In genomic region chr6:116631379-116631990, GRCh38 we compare ENCODE assay signal across 14 cellular contexts. TPM values are rescaled to one million over a fixed set of nuclear protein-coding genes. Genes with fewer than 3 reads are reported as not detected.
DNase-seq lines count a peak whose midpoint lies in the region; ATAC-seq and TF ChIP-seq lines count a peak whose summit lies in the region.
"Had no signal": no experiment of that assay in that cellular context is flagged by ENCODE, and none has a peak within 500 bp of the region (broad histone marks: within the 10 kb centered on the region; RNA-seq: fewer than 3 reads in every experiment).

No MANE protein-coding gene starts in this region.

- no peak overlapping the region for H3K4me3 Mint-ChIP-seq in T-helper 2 cell treated with Interferon-gamma antibody and Interleukin-4, amounts not matched to agents 5 μg/mL and 100 μg/mL, for 36 hours

- no peaks in the 10 kb centered on the region for H3K27me3 ChIP-seq in hepatocyte
- H3K27me3 ChIP-seq in vagina = no peaks in the 10 kb centered on the region
- H3K27me3 ChIP-seq: right atrium auricular region had no signal

- H3K4me2 ChIP-seq in hepatocyte = peak overlapping the region; percentile 29

- H3K4me3 ChIP-seq in hepatocyte (no peak overlapping the region), vagina (no peak overlapping the region)
- H3K4me3 ChIP-seq: lung, right atrium auricular region had no signal

- no peaks in the 10 kb centered on the region for H3K79me2 ChIP-seq in hepatocyte

- peaks cover 5% of the 10 kb centered on the region for H3K4me1 ChIP-seq in hepatocyte (ENCODE audit: insufficient read depth)
- no peaks in the 10 kb centered on the region for H3K4me1 ChIP-seq in vagina
- H3K4me1 ChIP-seq: right atrium auricular region had no signal

- no peaks in the 10 kb centered on the region for H4K20me1 ChIP-seq in hepatocyte (ENCODE audit: insufficient read depth, poor library complexity, severe bottlenecking)

- no peaks in the 10 kb centered on the region for H3K9me3 Mint-ChIP-seq in T-helper 2 cell treated with Interferon-gamma antibody and Interleukin-4, amounts not matched to agents 5 μg/mL and 100 μg/mL, for 36 hours

- peak; percentile 93 for ATAC-seq in GM21825 (IDR thresholded peaks at IDR 0.05; ENCODE audit: unreplicated experiment)

- WGBS in hepatocyte (ENCODE audit: low lambda C conversion rate, missing lambda C conversion rate) = 50% methylated on average over 5 of the region's 5 CpGs

- no peaks in the 10 kb centered on the region for H3K27me3 Mint-ChIP-seq in T-helper 2 cell treated with Interferon-gamma antibody and Interleukin-4, amounts not matched to agents 5 μg/mL and 100 μg/mL, for 36 hours (ENCODE audit: low read depth)

- no peaks in the 10 kb centered on the region for H3K36me3 ChIP-seq in hepatocyte (replicated peaks; ENCODE audit: insufficient read depth, low read depth)
- peaks cover 0 to 7% of the 10 kb centered on the region in 2 donors for H3K36me3 ChIP-seq in vagina

- H3K9me3 ChIP-seq in hepatocyte (ENCODE audit: low read depth) (no peaks in the 10 kb centered on the region), vagina (no peaks in the 10 kb centered on the region)
- H3K9me3 ChIP-seq: right atrium auricular region had no signal

- no peaks in the 10 kb centered on the region for H3K9me2 ChIP-seq in hepatocyte (replicated peaks; ENCODE audit: insufficient read depth)

- H2AFZ ChIP-seq in hepatocyte = no peak overlapping the region

- DNase-seq in DMS53 treated with DMSO at 0.1 percent for 48 hours (lab: John Stamatoyannopoulos, UW; ENCODE audit: unreplicated experiment) (peak; percentile 72), NCI-H2029 (lab: John Stamatoyannopoulos, UW) (peak; percentile 100), hepatocyte (ENCODE audit: low spot score) (peak; percentile 61), DMS79 treated with DMSO at 0.1 percent for 48 hours (lab: John Stamatoyannopoulos, UW) (no peak), vagina (ENCODE audit: extremely low spot score in 2 of 2) (no peak)
- no peak for DNase-seq in activated CD8-positive, alpha-beta memory T cell treated with anti-CD3 and anti-CD28 coated beads, Interleukin-2, amount 50 U/mL, for 48 hours
- DNase-seq in T-helper 2 cell treated with Interferon-gamma antibody and Interleukin-4, amounts not matched to agents 5 μg/mL and 100 μg/mL, for 36 hours (ENCODE audit: low spot score) = no peak
- DNase-seq: activated CD4-positive, alpha-beta T cell treated with anti-CD3 and anti-CD28 coated beads, Interleukin-2, amount 50 U/mL, for 4 hours had no signal

- TF ChIP-seq CTCF in hepatocyte (IDR thresholded peaks at IDR 0.05; ENCODE audit: poor library complexity) = no peak
- TF ChIP-seq CTCF in vagina (IDR thresholded peaks at IDR 0.05) = no peak

- TF ChIP-seq POLR2A in vagina (IDR thresholded peaks at IDR 0.05) = no peak

- H3K27ac Mint-ChIP-seq in T-helper 2 cell treated with Interferon-gamma antibody and Interleukin-4, amounts not matched to agents 5 μg/mL and 100 μg/mL, for 36 hours = no peak overlapping the region

- peaks cover 15% of the 10 kb centered on the region for H3K36me3 Mint-ChIP-seq in T-helper 2 cell treated with Interferon-gamma antibody and Interleukin-4, amounts not matched to agents 5 μg/mL and 100 μg/mL, for 36 hours (ENCODE audit: low read depth)

- H3K27ac ChIP-seq in hepatocyte = peak overlapping the region; percentile 65
- H3K27ac ChIP-seq in vagina = no peak overlapping the region
- H3K27ac ChIP-seq: C4-2B, right atrium auricular region, RWPE1 had no signal

- H3K4me1 Mint-ChIP-seq in T-helper 2 cell treated with Interferon-gamma antibody and Interleukin-4, amounts not matched to agents 5 μg/mL and 100 μg/mL, for 36 hours (ENCODE audit: low read depth) = peaks cover 2% of the 10 kb centered on the region

- intact Hi-C loops in vagina (cut with DNase I) = no loop called here

RNA-seq across cellular contexts. Expression of gene RSPH4A, which starts 15.2 kb away (rescaled TPM):
- total RNA-seq in hepatocyte (0.12 and 0.83 TPM in 2 replicates), vagina (not detected)
- 0.43 and 0.46 TPM in 2 replicates for polyA plus RNA-seq in hepatocyte
- total RNA-seq: epithelial cell of proximal tubule had no signal

RNA-seq across cellular contexts. Expression of gene ZUP1, which starts 37.1 kb away (rescaled TPM):
- total RNA-seq in hepatocyte = 17.0 and 20.4 TPM in 2 replicates
- 6.3 and 10.1 TPM in 2 replicates for polyA plus RNA-seq in hepatocyte
- 13.0 TPM for total RNA-seq in vagina

RNA-seq across cellular contexts. Expression of gene KPNA5, which starts 49.5 kb away (rescaled TPM):
- total RNA-seq in hepatocyte (14.8 and 20.5 TPM in 2 replicates), vagina (7.9 TPM)
- 5.4 and 6.7 TPM in 2 replicates for polyA plus RNA-seq in hepatocyte

Comparison
In these comparisons a context has a peak if more than half of its experiments do, and no peak if none do; other contexts are left out.
1. DNase-seq: peak in DMS53 treated with DMSO at 0.1 percent for 48 hours (single experiment), NCI-H2029 (single experiment) and hepatocyte (single experiment); none in activated CD8-positive, alpha-beta memory T cell treated with anti-CD3 and anti-CD28 coated beads, Interleukin-2, amount 50 U/mL, for 48 hours (single experiment), DMS79 treated with DMSO at 0.1 percent for 48 hours (single experiment), vagina (0 of 2) and T-helper 2 cell treated with Interferon-gamma antibody and Interleukin-4, amounts not matched to agents 5 μg/mL and 100 μg/mL, for 36 hours (single experiment).